8 cellular contexts compared by ENCODE assay signal in the genomic region with DNA sequence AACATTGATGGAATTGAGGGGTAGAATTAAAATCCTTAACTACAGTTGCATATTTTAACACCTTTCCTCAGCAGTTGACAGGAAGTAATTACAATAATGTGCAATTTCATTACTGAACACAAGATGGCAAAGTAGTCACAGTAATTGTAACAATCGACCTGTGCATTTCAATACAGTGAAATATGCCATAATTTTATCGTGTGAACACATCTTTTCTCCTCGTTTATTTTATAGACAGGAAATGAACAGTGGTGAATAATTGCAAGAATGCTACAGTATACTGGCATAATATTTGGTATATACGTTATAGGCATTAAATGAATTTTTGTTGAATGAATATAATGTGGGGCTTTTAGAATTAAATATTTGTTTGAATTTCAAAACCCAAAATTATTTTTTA. TPM values are rescaled to one million over a fixed set of nuclear protein-coding genes. Genes with fewer than 3 reads are reported as not detected.
DNase-seq lines count a peak whose midpoint lies in the region; ATAC-seq and FAIRE-seq lines count a peak whose summit lies in the region.

No MANE protein-coding gene starts in this region.

- H3K36me3 ChIP-seq in mesendoderm (ENCODE audit: control insufficient read depth, insufficient read depth, low read length): no peaks in the 10 kb centered on the region

- no peak overlapping the region for H2BK15ac ChIP-seq in mesendoderm (replicated peaks; ENCODE audit: low read depth)

- no peak overlapping the region for H3K56ac ChIP-seq in mesendoderm (ENCODE audit: low read length)

- H3K27me3 ChIP-seq in mesendoderm (ENCODE audit: insufficient read depth, low read length, poor library complexity): no peaks in the 10 kb centered on the region

- H3K4me3 ChIP-seq in mesendoderm (ENCODE audit: low read length): no peak overlapping the region

- H2BK5ac ChIP-seq in mesendoderm (ENCODE audit: low read length): no peak overlapping the region

- H3K18ac ChIP-seq in mesendoderm (ENCODE audit: low read length): no peak overlapping the region

- no peak overlapping the region for H4K5ac ChIP-seq in mesendoderm (ENCODE audit: low read length)

- no peak overlapping the region for H3K23ac ChIP-seq in mesendoderm (ENCODE audit: low read length)

- H4K8ac ChIP-seq in mesendoderm (ENCODE audit: low read depth, low read length): no peak overlapping the region

- no peak overlapping the region for H3K27ac ChIP-seq in mesendoderm (ENCODE audit: low read depth, low read length)
- H3K27ac ChIP-seq in substantia nigra (ENCODE audit: low read depth, low read length, poor library complexity, severe bottlenecking): no peak overlapping the region

- H3K4ac ChIP-seq in mesendoderm (ENCODE audit: low read depth, low read length): no peak overlapping the region

- H3K4me1 ChIP-seq in mesendoderm (ENCODE audit: control insufficient read depth, low read depth, low read length): peaks cover under 1% of the 10 kb centered on the region

- peak; percentile 88 for ATAC-seq in GM21529 (IDR thresholded peaks at IDR 0.05; ENCODE audit: unreplicated experiment)

- H2BK120ac ChIP-seq in mesendoderm (ENCODE audit: low read depth, low read length): no peak overlapping the region

- DNase-seq in SIG-M5 treated with dmso at 0.1 percent for 504 hours (lab: John Stamatoyannopoulos, UW; ENCODE audit: unreplicated experiment) (peak; percentile 60), SIG-M5 (lab: John Stamatoyannopoulos, UW) (no peak), HS-5 (ENCODE audit: low read depth) (peak; percentile 48), NOMO-1 treated with DMSO at 0.1 percent for 48 hours (lab: John Stamatoyannopoulos, UW; ENCODE audit: unreplicated experiment) (peak; percentile 70), mesendoderm (peak; percentile 38), substantia nigra (lab: John Stamatoyannopoulos, UW) (no peak)

- H2AK5ac ChIP-seq in mesendoderm (ENCODE audit: low read length): no peak overlapping the region

- H3K4me2 ChIP-seq in mesendoderm (ENCODE audit: low read length): no peak overlapping the region

- FAIRE-seq in colon (lab: Jason Lieb, UNC): peak; percentile 91

- H3K9ac ChIP-seq in mesendoderm (ENCODE audit: low read length): no peak overlapping the region

- 100% methylated on average over 1 of the region's 4 CpGs for WGBS in mesendoderm (ENCODE audit: extremely low coverage, insufficient coverage, low lambda C conversion rate)

- H3K79me1 ChIP-seq in mesendoderm (ENCODE audit: low read length): no peaks in the 10 kb centered on the region

- no peaks in the 10 kb centered on the region for H3K79me2 ChIP-seq in mesendoderm (ENCODE audit: control insufficient read depth, insufficient read depth, low read length)

RNA-seq across cellular contexts. Expression of a gene that starts 25.0 kb away (rescaled TPM):
- polyA plus RNA-seq in mesendoderm (2013, experiment 1 of 2): 3.7 TPM
- 3.7 TPM for polyA plus RNA-seq in mesendoderm (2013, experiment 2 of 2)

RNA-seq across cellular contexts. Expression of a gene that starts 31.4 kb away (rescaled TPM):
- 0.46 TPM for polyA plus RNA-seq in mesendoderm (2013, experiment 1 of 2)
- polyA plus RNA-seq in mesendoderm (2013, experiment 2 of 2): 0.38 TPM

Comparison
In these comparisons a context has a peak if more than half of its experiments do, and no peak if none do; other contexts are left out.
1. DNase-seq: peak in SIG-M5 treated with dmso at 0.1 percent for 504 hours (single experiment), HS-5 (single experiment), NOMO-1 treated with DMSO at 0.1 percent for 48 hours (single experiment) and mesendoderm (single experiment); none in SIG-M5 (single experiment) and substantia nigra (0 of 49).